Comparison of ENCODE assay signal across 8 cellular contexts in genomic region chr12:32502693-32503510, GRCh38.
DNase-seq lines count a peak whose midpoint lies in the region; ATAC-seq and TF ChIP-seq lines count a peak whose summit lies in the region.

No MANE protein-coding gene starts in this region.

- DNase-seq in NCI-H146 (lab: John Stamatoyannopoulos, UW) (peak; percentile 30), NCI-H146 treated with DMSO at 0.1 percent for 48 hours (lab: John Stamatoyannopoulos, UW; ENCODE audit: unreplicated experiment) (no peak), right lobe of liver (peak; percentile 51 to 81 (median 61)), transverse colon (no peak), T-cell (no peak)

- H3K27me3 Mint-ChIP-seq in dendritic cell treated with granulocyte-macrophage colony-stimulating factor and Interleukin-4, amounts not matched to agents 40 ng/mL and 50 ng/mL, for 4 days, result no peaks in the 10 kb centered on the region
- H3K27me3 Mint-ChIP-seq in T-cell, result peaks cover 0 to 3% of the 10 kb centered on the region in 2 donors

- ATAC-seq in right lobe of liver (peak; percentile 78 to 89 (median 78)), T-cell (replicated peaks in 1 of 4) (no peak), GM21526 (IDR thresholded peaks at IDR 0.05; ENCODE audit: low FRiP score, unreplicated experiment) (no peak), GM21381 (IDR thresholded peaks at IDR 0.05; ENCODE audit: unreplicated experiment) (no peak)

- in situ Hi-C loops in transverse colon (cut with MboI; ENCODE audit: low pct_ligation_motif_present in 1 of 4, low pct_unique_long_range_greater_than_20kb in 1 of 4, low sequenced_read_pairs in 3 of 4), result no loop called here

- TF ChIP-seq CTCF in right lobe of liver (IDR thresholded peaks at IDR 0.05) (no peak), transverse colon (IDR thresholded peaks at IDR 0.05) (no peak)

- H3K9me3 Mint-ChIP-seq in dendritic cell treated with granulocyte-macrophage colony-stimulating factor and Interleukin-4, amounts not matched to agents 40 ng/mL and 50 ng/mL, for 4 days, result no peaks in the 10 kb centered on the region
- no peaks in the 10 kb centered on the region for H3K9me3 Mint-ChIP-seq in T-cell

- peak overlapping the region; percentile 59 to 85 (median 79) for H3K27ac ChIP-seq in right lobe of liver
- H3K27ac ChIP-seq in transverse colon, result peak overlapping the region; percentile 3 to 40 (median 12)

- H3K9me3 ChIP-seq in right lobe of liver (no peaks in the 10 kb centered on the region), transverse colon (no peaks in the 10 kb centered on the region)

- TF ChIP-seq EP300 in transverse colon (IDR thresholded peaks at IDR 0.05; ENCODE audit: low read depth), result no peak

- TF ChIP-seq POLR2A in right lobe of liver (IDR thresholded peaks at IDR 0.05) (no peak), transverse colon (IDR thresholded peaks at IDR 0.05) (no peak)

- no peaks in the 10 kb centered on the region for H3K36me3 ChIP-seq in right lobe of liver
- no peaks in the 10 kb centered on the region for H3K36me3 ChIP-seq in transverse colon

- peaks cover 0 to 39% (median 7%) of the 10 kb centered on the region in 4 donors for H3K4me1 ChIP-seq in right lobe of liver
- H3K4me1 ChIP-seq in transverse colon, result peaks cover 0 to 35% (median 8%) of the 10 kb centered on the region in 4 donors

- CTCF ChIA-PET in T-cell (lab: Charles Lee), result interaction anchor here (0.5 to 0.6 kb wide), 3 partner anchors 38 to 1777 kb away, joined by 4 to 5 read pairs (median 4); no protein-coding TSS in a partner anchor

- H3K27ac Mint-ChIP-seq in dendritic cell treated with granulocyte-macrophage colony-stimulating factor and Interleukin-4, amounts not matched to agents 40 ng/mL and 50 ng/mL, for 4 days, result peak overlapping the region; percentile 76
- no peak overlapping the region for H3K27ac Mint-ChIP-seq in T-cell

- POLR2A ChIA-PET in T-cell (lab: Charles Lee), result no interaction called here

- H3K4me3 ChIP-seq in right lobe of liver (peak overlapping the region in 2 of 3 donors; percentile 42 to 47), transverse colon (no peak overlapping the region)

- H3K4me3 Mint-ChIP-seq in dendritic cell treated with granulocyte-macrophage colony-stimulating factor and Interleukin-4, amounts not matched to agents 40 ng/mL and 50 ng/mL, for 4 days, result no peak overlapping the region
- H3K4me3 Mint-ChIP-seq in T-cell, result no peak overlapping the region

- H3K27me3 ChIP-seq in right lobe of liver (no peaks in the 10 kb centered on the region), transverse colon (no peaks in the 10 kb centered on the region)

- peaks cover 26% of the 10 kb centered on the region for H3K36me3 Mint-ChIP-seq in dendritic cell treated with granulocyte-macrophage colony-stimulating factor and Interleukin-4, amounts not matched to agents 40 ng/mL and 50 ng/mL, for 4 days (ENCODE audit: low read depth)
- H3K36me3 Mint-ChIP-seq in T-cell, result no peaks in the 10 kb centered on the region

- H3K4me1 Mint-ChIP-seq in dendritic cell treated with granulocyte-macrophage colony-stimulating factor and Interleukin-4, amounts not matched to agents 40 ng/mL and 50 ng/mL, for 4 days (ENCODE audit: low read depth), result peaks cover 71% of the 10 kb centered on the region
- H3K4me1 Mint-ChIP-seq in T-cell, result peaks cover 0 to 2% (median 0%) of the 10 kb centered on the region in 3 donors

- WGBS in right lobe of liver (ENCODE audit: insufficient coverage, low coverage, low lambda C conversion rate, missing lambda C conversion rate), result 13% methylated on average over 3 of the region's 3 CpGs
- 37 to 56% methylated on average over 2 to 3 of the region's 3 CpGs for WGBS in transverse colon (ENCODE audit: low coverage in 1 of 2), 2 donors

- intact Hi-C loops in dendritic cell treated with granulocyte-macrophage colony-stimulating factor and Interleukin-4, amounts not matched to agents 40 ng/mL and 50 ng/mL, for 4 days (cut with micrococcal nuclease), result no loop called here
- intact Hi-C loops in right lobe of liver (cut with DNase I) (no loop called here), transverse colon (cut with DNase I; ENCODE audit: low total_unique reads) (no loop called here)

Comparison
In these comparisons a context has a peak if more than half of its experiments do, and no peak if none do; other contexts are left out.
1. DNase-seq: peak in NCI-H146 (single experiment) and right lobe of liver (3 of 3); none in NCI-H146 treated with DMSO at 0.1 percent for 48 hours (single experiment), transverse colon (single experiment) and T-cell (0 of 34).
2. ATAC-seq: peak in right lobe of liver (4 of 4); none in T-cell (0 of 4), GM21526 (single experiment) and GM21381 (single experiment).
3. H3K4me3 ChIP-seq: peak in right lobe of liver (2 of 3); none in transverse colon (0 of 4).